In genomic region chr16:22374311-22375116, GRCh38 we compare ENCODE assay signal across 8 cellular contexts. TPM values are rescaled to one million over a fixed set of nuclear protein-coding genes. Genes with fewer than 3 reads are reported as not detected.
A peak's percentile ranks its signal among the peaks of the same experiment; 100 is the strongest.
DNase-seq lines count a peak whose midpoint lies in the region; ATAC-seq and TF ChIP-seq lines count a peak whose summit lies in the region.

Gene CDR2, minus strand, starts transcription at chr16:22374619. Its CDS starts 310 bp downstream, at chr16:22374309.

- 0% methylated on average over 49 to 96 of the region's 96 CpGs for WGBS in adrenal gland, 4 donors
- WGBS in heart right ventricle, 2 donors = 1% methylated on average over 86 to 96 of the region's 96 CpGs
- 1% methylated on average over 25 to 38 of the region's 96 CpGs for WGBS in upper lobe of left lung, 2 donors

- TF ChIP-seq POLR2A in adrenal gland (IDR thresholded peaks at IDR 0.05) (peak; percentile 64 to 83), upper lobe of left lung (IDR thresholded peaks at IDR 0.05) (peak in 3 of 4 donors; percentile 77 to 94 (median 78))

- H3K4me1 ChIP-seq in adrenal gland (replicated peaks in 1 of 2) (peaks cover 5 to 38% of the 10 kb centered on the region in 2 donors), heart right ventricle (peaks cover 6 to 54% (median 34%) of the 10 kb centered on the region in 9 donors), upper lobe of left lung (peaks cover 36 to 52% (median 38%) of the 10 kb centered on the region in 4 donors)

- TF ChIP-seq CTCF in adrenal gland (IDR thresholded peaks at IDR 0.05) (no peak), heart right ventricle (IDR thresholded peaks at IDR 0.05) (no peak), upper lobe of left lung (IDR thresholded peaks at IDR 0.05) (no peak)

- no peaks in the 10 kb centered on the region for H3K36me3 ChIP-seq in adrenal gland (replicated peaks in 1 of 2)
- H3K36me3 ChIP-seq in heart right ventricle = peaks cover 0 to 6% (median 0%) of the 10 kb centered on the region in 9 donors
- no peaks in the 10 kb centered on the region for H3K36me3 ChIP-seq in upper lobe of left lung

- H3K27ac ChIP-seq in adrenal gland (peak within 1 kb of the TSS in 4 of 5 donors; percentile 67 to 83 (median 79)), heart right ventricle (peak within 1 kb of the TSS; percentile 64 to 91 (median 86)), upper lobe of left lung (peak within 1 kb of the TSS; percentile 82 to 88 (median 86))

- intact Hi-C loops in T-helper 1 cell treated with Interleukin-12 subunit alpha and Interleukin-12 subunit beta and Interleukin-4 antibody, amounts not matched to agents 30 ng/mL and 1 ng/mL, for 36 hours (cut with micrococcal nuclease) = loop anchor here (1.0 to 2.0 kb wide), 6 partner anchors 16 to 421 kb away; partner anchors contain the start of gene UQCRC2
- intact Hi-C loops in adrenal gland (cut with DNase I) (no loop called here), heart right ventricle (cut with DNase I) (loop anchor here in 3 of 10 donors (5.0 to 10.0 kb wide), 3 partner anchors 50 to 180 kb away; no protein-coding TSS in a partner anchor), posterior cingulate gyrus (cut with DNase I) (no loop called here)

- DNase-seq in NCI-H1694 (lab: John Stamatoyannopoulos, UW) (peak; percentile 89), adrenal gland (peak; percentile 98 to 99 (median 98)), heart right ventricle (peak; percentile 98 to 99), posterior cingulate gyrus (peak; percentile 96 to 100 (median 98)), upper lobe of left lung (peak; percentile 97 to 100)

- H3K4me3 ChIP-seq in adrenal gland = peak within 1 kb of the TSS; percentile 39 to 94 (median 72)
- H3K4me3 ChIP-seq in heart right ventricle = peak within 1 kb of the TSS; percentile 83 to 97 (median 95)
- H3K4me3 ChIP-seq in upper lobe of left lung = peak within 1 kb of the TSS; percentile 71 to 91 (median 87)

- ATAC-seq in GM18498 (IDR thresholded peaks at IDR 0.05; ENCODE audit: unreplicated experiment) (peak; percentile 94), HG02885 (IDR thresholded peaks at IDR 0.05; ENCODE audit: poor library complexity, unreplicated experiment) (peak; percentile 93), heart right ventricle (peak; percentile 96 to 99 (median 97)), upper lobe of left lung (ENCODE audit: low FRiP score in 2 of 2) (peak; percentile 97 to 98)

- TF ChIP-seq EP300 in upper lobe of left lung (IDR thresholded peaks at IDR 0.05) = no peak

- H3K9me3 ChIP-seq in adrenal gland (replicated peaks in 1 of 3) = no peaks in the 10 kb centered on the region
- H3K9me3 ChIP-seq in heart right ventricle = no peaks in the 10 kb centered on the region
- H3K9me3 ChIP-seq in upper lobe of left lung = no peaks in the 10 kb centered on the region

- no peaks in the 10 kb centered on the region for H3K27me3 ChIP-seq in adrenal gland
- H3K27me3 ChIP-seq in heart right ventricle = no peaks in the 10 kb centered on the region
- H3K27me3 ChIP-seq in upper lobe of left lung = no peaks in the 10 kb centered on the region

RNA-seq across cellular contexts. Expression of gene CDR2, which starts in this region (rescaled TPM):
- 58.2 and 59.0 TPM in 2 replicates for total RNA-seq in T-helper 1 cell treated with Interleukin-12 subunit alpha and Interleukin-12 subunit beta and Interleukin-4 antibody, amounts not matched to agents 30 ng/mL and 1 ng/mL, for 36 hours
- total RNA-seq in adrenal gland (10 to 100 TPM; 12.6 to 31.2 (median 17.7) TPM), heart right ventricle (1 to 10 TPM; 4.2 to 8.1 (median 6.6) TPM), upper lobe of left lung (10 to 100 TPM; 16.3 to 27.5 (median 19.4) TPM)
- polyA plus RNA-seq in adrenal gland (10 to 100 TPM; 11.9 to 22.6 (median 21.0) TPM), heart right ventricle (1 to 10 TPM; 7.6 to 8.4 TPM)

Comparison
In these comparisons a context has a peak if more than half of its experiments do, and no peak if none do; other contexts are left out.
1. Peak in every context shown above with its lines: DNase-seq, ATAC-seq, H3K4me3 ChIP-seq and H3K27ac ChIP-seq.